In the genomic region with DNA sequence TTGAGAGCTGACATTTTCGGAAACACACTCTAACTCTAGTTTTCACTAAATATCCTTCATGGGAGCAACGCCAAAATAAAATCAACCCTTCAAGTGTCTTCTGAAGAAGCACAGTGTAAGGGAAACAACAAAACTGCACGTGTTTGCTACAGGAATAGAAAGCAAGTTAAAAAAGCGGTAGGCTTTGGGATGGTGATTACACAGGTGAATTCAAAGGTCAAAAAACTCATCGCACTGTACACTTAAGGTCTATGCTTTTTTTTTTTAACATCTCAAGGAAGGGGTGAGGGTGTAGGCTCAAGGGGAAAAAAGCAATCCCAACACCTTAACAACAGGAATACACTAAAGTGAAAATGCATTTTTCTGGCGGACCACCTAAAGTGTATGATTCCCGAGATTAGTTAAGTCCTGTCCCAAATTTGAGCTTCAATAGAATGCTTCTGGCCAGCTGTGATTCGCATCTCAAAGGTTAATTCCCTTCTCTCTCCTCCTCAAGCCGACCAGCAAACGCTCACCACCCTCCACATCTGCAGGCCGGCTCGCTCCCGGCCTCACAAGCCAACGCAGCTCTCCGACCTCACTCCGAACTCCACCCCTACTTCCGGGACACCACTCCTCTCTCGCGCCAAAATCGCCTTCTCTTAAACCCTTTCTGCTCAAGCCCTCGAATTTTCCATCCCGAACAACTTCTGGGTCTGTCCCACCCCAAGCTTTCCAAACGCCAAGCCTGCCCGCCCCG, we compare ENCODE assay signal across 8 cellular contexts. TPM values are rescaled to one million over a fixed set of nuclear protein-coding genes. Genes with fewer than 3 reads are reported as not detected.
DNase-seq lines count a peak whose midpoint lies in the region; ATAC-seq and TF ChIP-seq lines count a peak whose summit lies in the region.

No MANE protein-coding gene starts in this region.

- peaks cover 57% of the 10 kb centered on the region for H3K4me1 ChIP-seq in CD8-positive, alpha-beta memory T cell (ENCODE audit: insufficient read depth, low read length)
- H3K4me1 ChIP-seq in gastroesophageal sphincter (peaks cover 18 to 62% (median 20%) of the 10 kb centered on the region in 3 donors), neuron (ENCODE audit: insufficient read depth, low read length) (peaks cover 33% of the 10 kb centered on the region)

- peak overlapping the region; percentile 93 for H3K27ac ChIP-seq in CD8-positive, alpha-beta memory T cell (ENCODE audit: low read depth, low read length)
- peak overlapping the region; percentile 62 to 98 (median 94) for H3K27ac ChIP-seq in gastroesophageal sphincter

- TF ChIP-seq CTCF in gastroesophageal sphincter (IDR thresholded peaks at IDR 0.05), result no peak

- no peaks in the 10 kb centered on the region for H3K27me3 Mint-ChIP-seq in CD8-positive, alpha-beta memory T cell
- no peaks in the 10 kb centered on the region for H3K27me3 Mint-ChIP-seq in activated T-helper 2 cell treated with anti-CD3 and anti-CD28 coated beads, Interferon-gamma antibody, Interleukin-2, Interleukin-4, amounts not matched to agents 10 μg/mL and 5 μg/mL and 100 μg/mL, durations not matched to agents 14 hours and 24 hours and 36 hours (ENCODE audit: low read depth)

- peak overlapping the region; percentile 75 for H3K4me3 ChIP-seq in CD8-positive, alpha-beta memory T cell (ENCODE audit: low read length)
- H3K4me3 ChIP-seq in gastroesophageal sphincter, result peak overlapping the region; percentile 45 to 91
- peak overlapping the region; percentile 94 for H3K4me3 ChIP-seq in neuron (ENCODE audit: low read length)

- peaks cover 0 to 15% (median 0%) of the 10 kb centered on the region in 3 donors for H3K36me3 Mint-ChIP-seq in CD8-positive, alpha-beta memory T cell
- peaks cover 31% of the 10 kb centered on the region for H3K36me3 Mint-ChIP-seq in activated T-helper 2 cell treated with anti-CD3 and anti-CD28 coated beads, Interferon-gamma antibody, Interleukin-2, Interleukin-4, amounts not matched to agents 10 μg/mL and 5 μg/mL and 100 μg/mL, durations not matched to agents 14 hours and 24 hours and 36 hours (ENCODE audit: low read depth)

- peaks cover 54 to 71% (median 67%) of the 10 kb centered on the region in 3 donors for H3K4me1 Mint-ChIP-seq in CD8-positive, alpha-beta memory T cell
- peaks cover 49% of the 10 kb centered on the region for H3K4me1 Mint-ChIP-seq in activated T-helper 2 cell treated with anti-CD3 and anti-CD28 coated beads, Interferon-gamma antibody, Interleukin-2, Interleukin-4, amounts not matched to agents 10 μg/mL and 5 μg/mL and 100 μg/mL, durations not matched to agents 14 hours and 24 hours and 36 hours (ENCODE audit: low read depth)

- peak; percentile 50 for ATAC-seq in GM19023 (IDR thresholded peaks at IDR 0.05; ENCODE audit: unreplicated experiment)
- ATAC-seq in HG03108 (IDR thresholded peaks at IDR 0.05; ENCODE audit: unreplicated experiment), result peak; percentile 43
- peak; percentile 35 for ATAC-seq in gastroesophageal sphincter

- intact Hi-C loops in activated T-helper 2 cell treated with anti-CD3 and anti-CD28 coated beads, Interferon-gamma antibody, Interleukin-2, Interleukin-4, amounts not matched to agents 10 μg/mL and 5 μg/mL and 100 μg/mL, durations not matched to agents 14 hours and 24 hours and 36 hours (cut with micrococcal nuclease), result loop anchor here (5.0 kb wide), 1 partner anchor 1650 kb away; a partner anchor contains a TSS

- CTCF ChIA-PET in CD8-positive, alpha-beta memory T cell (lab: Charles Lee), result interaction anchor here (1.1 to 5.1 kb wide), 3 partner anchors 27 to 54 kb away, joined by 4 to 36 read pairs (median 6); a partner anchor contains a TSS

- POLR2A ChIA-PET in CD8-positive, alpha-beta memory T cell (lab: Charles Lee), result interaction anchor here (1.2 to 1.3 kb wide), 2 partner anchors 16 to 25 kb away, joined by 3 to 6 read pairs; no protein-coding TSS in a partner anchor

- H3K9me3 Mint-ChIP-seq in CD8-positive, alpha-beta memory T cell, result no peaks in the 10 kb centered on the region
- H3K9me3 Mint-ChIP-seq in activated T-helper 2 cell treated with anti-CD3 and anti-CD28 coated beads, Interferon-gamma antibody, Interleukin-2, Interleukin-4, amounts not matched to agents 10 μg/mL and 5 μg/mL and 100 μg/mL, durations not matched to agents 14 hours and 24 hours and 36 hours, result no peaks in the 10 kb centered on the region

- no peaks in the 10 kb centered on the region for H3K36me3 ChIP-seq in CD8-positive, alpha-beta memory T cell (ENCODE audit: insufficient read depth, low read length)
- H3K36me3 ChIP-seq in gastroesophageal sphincter, result no peaks in the 10 kb centered on the region
- H3K36me3 ChIP-seq in neuron (ENCODE audit: insufficient read depth, low read length), result no peaks in the 10 kb centered on the region

- H3K4me3 Mint-ChIP-seq in CD8-positive, alpha-beta memory T cell, result peak overlapping the region; percentile 88 to 99 (median 98)
- peak overlapping the region; percentile 93 for H3K4me3 Mint-ChIP-seq in activated T-helper 2 cell treated with anti-CD3 and anti-CD28 coated beads, Interferon-gamma antibody, Interleukin-2, Interleukin-4, amounts not matched to agents 10 μg/mL and 5 μg/mL and 100 μg/mL, durations not matched to agents 14 hours and 24 hours and 36 hours (ENCODE audit: low read depth)

- peak in 2 of 5 donors; percentile 28 to 49 for DNase-seq in CD8-positive, alpha-beta memory T cell
- DNase-seq in NCI-H526 treated with DMSO at 0.1 percent for 48 hours (lab: John Stamatoyannopoulos, UW), result peak; percentile 34
- peak; percentile 30 for DNase-seq in activated T-helper 2 cell treated with anti-CD3 and anti-CD28 coated beads, Interferon-gamma antibody, Interleukin-2, Interleukin-4, amounts not matched to agents 10 μg/mL and 5 μg/mL and 100 μg/mL, durations not matched to agents 14 hours and 24 hours and 36 hours (ENCODE audit: low spot score)
- DNase-seq in occipital lobe (lab: John Stamatoyannopoulos, UW), result no peak

- TF ChIP-seq EP300 in gastroesophageal sphincter (IDR thresholded peaks at IDR 0.05), result no peak

- no peaks in the 10 kb centered on the region for H3K27me3 ChIP-seq in CD8-positive, alpha-beta memory T cell (ENCODE audit: insufficient read depth, low read length, poor library complexity, severe bottlenecking)
- H3K27me3 ChIP-seq in gastroesophageal sphincter (no peaks in the 10 kb centered on the region), neuron (ENCODE audit: insufficient read depth, low read length) (no peaks in the 10 kb centered on the region)

- H3K9me3 ChIP-seq in CD8-positive, alpha-beta memory T cell (ENCODE audit: low read length), result no peaks in the 10 kb centered on the region
- H3K9me3 ChIP-seq in gastroesophageal sphincter (no peaks in the 10 kb centered on the region), neuron (ENCODE audit: low read length) (no peaks in the 10 kb centered on the region)

- WGBS in gastroesophageal sphincter (ENCODE audit: low coverage in 1 of 2), 2 donors, result 1% methylated on average over 22 to 25 of the region's 25 CpGs

- H2AFZ ChIP-seq in neuron (ENCODE audit: low read depth, low read length), result no peak overlapping the region

- no peak for TF ChIP-seq POLR2A in gastroesophageal sphincter (IDR thresholded peaks at IDR 0.05)

- peak overlapping the region; percentile 87 to 98 (median 97) for H3K27ac Mint-ChIP-seq in CD8-positive, alpha-beta memory T cell
- H3K27ac Mint-ChIP-seq in activated T-helper 2 cell treated with anti-CD3 and anti-CD28 coated beads, Interferon-gamma antibody, Interleukin-2, Interleukin-4, amounts not matched to agents 10 μg/mL and 5 μg/mL and 100 μg/mL, durations not matched to agents 14 hours and 24 hours and 36 hours, result peak overlapping the region; percentile 87

RNA-seq across cellular contexts. Expression of a gene that starts 1.1 kb away (rescaled TPM):
- total RNA-seq in CD8-positive, alpha-beta memory T cell, result 10 to 100 TPM; 85.8 to 89.0 TPM
- 39.2 TPM for polyA plus RNA-seq in CD8-positive, alpha-beta memory T cell
- 90.4 and 92.7 TPM in 2 replicates for total RNA-seq in activated T-helper 2 cell treated with anti-CD3 and anti-CD28 coated beads, Interferon-gamma antibody, Interleukin-2, Interleukin-4, amounts not matched to agents 10 μg/mL and 5 μg/mL and 100 μg/mL, durations not matched to agents 14 hours and 24 hours and 36 hours
- total RNA-seq in gastroesophageal sphincter, result 100 to 1,000 TPM in 2 of 4 donors, 10 to 100 TPM in 2; 25.5 to 140 (median 73.5) TPM
- 160 TPM for total RNA-seq in occipital lobe

RNA-seq across cellular contexts. Expression of a gene that starts 31.4 kb away (rescaled TPM):
- total RNA-seq in CD8-positive, alpha-beta memory T cell, result under 1 TPM; 0.11 to 0.22 TPM
- 0.05 TPM for polyA plus RNA-seq in CD8-positive, alpha-beta memory T cell
- 0.21 and 0.25 TPM in 2 replicates for total RNA-seq in activated T-helper 2 cell treated with anti-CD3 and anti-CD28 coated beads, Interferon-gamma antibody, Interleukin-2, Interleukin-4, amounts not matched to agents 10 μg/mL and 5 μg/mL and 100 μg/mL, durations not matched to agents 14 hours and 24 hours and 36 hours
- total RNA-seq in gastroesophageal sphincter (10 to 100 TPM; 13.7 to 39.7 (median 20.5) TPM), occipital lobe (82.8 TPM)

Comparison
In these comparisons a context has a peak if more than half of its experiments do, and no peak if none do; other contexts are left out.
1. RNA of a gene that starts 31.4 kb away (total RNA-seq): 82.8 TPM in occipital lobe (single experiment) and 13.7 to 39.7 TPM in gastroesophageal sphincter; 0.11 to 0.22 TPM in CD8-positive, alpha-beta memory T cell and 0.21 to 0.25 TPM in activated T-helper 2 cell treated with anti-CD3 and anti-CD28 coated beads, Interferon-gamma antibody, Interleukin-2, Interleukin-4, amounts not matched to agents 10 μg/mL and 5 μg/mL and 100 μg/mL, durations not matched to agents 14 hours and 24 hours and 36 hours; every median in the first group is over 10 times any median in the second.
2. Peak in every context shown above with its lines, with median percentiles within 50 percentile points of each other: H3K4me3 ChIP-seq and ATAC-seq.